ENCODE assay signal across 5 cellular contexts in the genomic region with DNA sequence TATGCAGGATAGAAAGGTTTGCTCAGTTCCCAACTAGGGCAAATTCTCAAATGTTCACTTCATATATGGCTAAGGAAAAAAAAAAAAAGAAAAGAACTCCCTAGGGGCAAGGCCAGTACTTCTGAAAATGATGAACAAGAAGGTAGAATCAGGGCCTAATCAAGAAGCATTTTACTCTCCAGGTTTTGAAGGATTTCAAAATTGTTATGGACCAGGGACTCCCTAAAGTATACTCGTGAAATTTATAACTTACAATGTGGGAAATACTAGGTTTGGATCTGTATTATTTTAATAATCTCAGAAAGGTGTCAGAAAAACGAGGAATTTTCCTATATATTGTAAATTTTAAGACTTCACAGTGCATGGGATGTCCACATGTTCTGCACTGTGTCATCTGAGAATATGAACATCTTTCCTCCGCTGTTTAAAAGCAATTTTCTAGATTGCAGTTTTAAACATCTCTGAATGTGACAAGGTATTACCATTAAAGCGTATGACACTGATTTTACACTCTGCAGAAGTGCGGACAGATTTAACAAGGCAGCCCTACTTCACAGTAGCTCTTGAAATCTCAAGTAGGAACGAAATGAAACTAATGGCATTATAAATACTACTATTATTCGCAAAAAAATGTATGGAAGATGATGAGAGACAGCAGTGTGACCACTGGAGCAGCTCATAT.
"Had no signal": no experiment of that assay in that cellular context is flagged by ENCODE, and none has a peak within 500 bp of the region (broad histone marks: within the 10 kb centered on the region; RNA-seq: fewer than 3 reads in every experiment).

No MANE protein-coding gene starts in this region.

- DNase-seq: H9, HCEC 1CT, IMR-90, KBM-7 had no signal

- H3K4me3 Mint-ChIP-seq: GM23338, H9 had no signal

- H3K27ac Mint-ChIP-seq: GM23338, H9 had no signal
